In the genomic region with DNA sequence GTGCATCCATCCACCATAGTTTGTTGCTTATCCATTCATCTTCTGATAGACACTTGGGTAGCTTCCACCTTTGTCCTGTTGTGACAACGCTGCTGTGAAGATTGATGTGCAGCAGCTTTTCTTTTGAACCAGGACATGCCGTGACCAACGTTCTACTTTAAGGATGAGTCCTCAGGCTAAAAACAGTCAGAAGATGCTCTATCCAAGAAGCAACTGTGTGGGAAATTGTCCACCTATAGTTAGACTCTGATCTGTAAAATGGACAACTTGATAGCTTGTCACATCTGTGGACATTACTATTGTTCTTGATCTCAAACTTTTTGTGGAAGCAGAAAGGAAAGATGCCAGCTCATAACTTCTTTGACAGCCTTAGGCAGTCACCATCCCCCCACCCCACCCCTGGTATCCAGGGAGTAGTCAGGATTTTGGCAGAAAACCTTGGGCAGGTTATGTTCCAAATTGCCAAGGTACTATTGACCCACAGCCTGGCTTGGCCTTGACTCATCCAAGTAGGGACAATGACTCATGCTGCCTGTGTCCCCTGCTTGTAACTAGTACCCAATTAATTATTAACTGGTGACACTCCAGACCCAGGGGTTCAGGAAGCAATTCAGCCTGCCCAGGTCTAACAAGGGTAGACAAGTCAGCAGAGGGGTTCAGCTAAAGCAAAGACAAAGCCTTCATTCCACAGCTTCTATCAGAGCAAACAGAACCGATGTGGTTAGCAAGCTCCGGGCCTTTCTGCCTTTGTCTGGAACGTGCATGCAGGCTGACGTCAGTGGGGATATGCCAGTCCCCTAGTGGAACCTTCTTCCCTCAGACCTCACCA, we compare ENCODE assay signal across 1 cellular context.
TF ChIP-seq lines count a peak whose summit lies in the region.

No MANE protein-coding gene starts in this region.

TF ChIP-seq in IMR-90, 13 proteins besides CTCF, POLR2A, EP300 and RAD21:
- TF ChIP-seq RFX5 (IDR thresholded peaks at IDR 0.05; ENCODE audit: low read depth, low read length) (no peak), MXI1 (IDR thresholded peaks at IDR 0.05; ENCODE audit: borderline replicate concordance, low read depth, low read length) (no peak), MAFK (IDR thresholded peaks at IDR 0.05; ENCODE audit: low read depth, low read length) (no peak), CEBPB (IDR thresholded peaks at IDR 0.05; ENCODE audit: low read depth, low read length) (no peak)
- TF ChIP-seq, protein P1, sequence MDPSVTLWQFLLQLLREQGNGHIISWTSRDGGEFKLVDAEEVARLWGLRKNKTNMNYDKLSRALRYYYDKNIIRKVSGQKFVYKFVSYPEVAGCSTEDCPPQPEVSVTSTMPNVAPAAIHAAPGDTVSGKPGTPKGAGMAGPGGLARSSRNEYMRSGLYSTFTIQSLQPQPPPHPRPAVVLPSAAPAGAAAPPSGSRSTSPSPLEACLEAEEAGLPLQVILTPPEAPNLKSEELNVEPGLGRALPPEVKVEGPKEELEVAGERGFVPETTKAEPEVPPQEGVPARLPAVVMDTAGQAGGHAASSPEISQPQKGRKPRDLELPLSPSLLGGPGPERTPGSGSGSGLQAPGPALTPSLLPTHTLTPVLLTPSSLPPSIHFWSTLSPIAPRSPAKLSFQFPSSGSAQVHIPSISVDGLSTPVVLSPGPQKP (IDR thresholded peaks at IDR 0.05; ENCODE audit: borderline replicate concordance, low read depth, low read length): no peak
TF ChIP-seq in IMR-90: peak in this region for 0.
